8 cellular contexts compared by ENCODE assay signal in genomic region chr2:131682122-131682944, GRCh38.
DNase-seq lines count a peak whose midpoint lies in the region; ATAC-seq, FAIRE-seq and TF ChIP-seq lines count a peak whose summit lies in the region.

No MANE protein-coding gene starts in this region.

- peaks cover 12% of the 10 kb centered on the region for H3K36me3 Mint-ChIP-seq in central memory CD8-positive, alpha-beta T cell (ENCODE audit: insufficient read depth)

- peak; percentile 75 to 85 for DNase-seq in A549 (ENCODE audit: low read depth in 1 of 2, low spot score in 1 of 2)
- DNase-seq in NCI-H2171 (lab: John Stamatoyannopoulos, UW): peak; percentile 77
- DNase-seq in central memory CD8-positive, alpha-beta T cell (ENCODE audit: low spot score in 2 of 2): peak in 1 of 2 donors; percentile 46
- DNase-seq in kidney: peak; percentile 90
- peak; percentile 88 for DNase-seq in stimulated activated CD4-positive, alpha-beta T cell treated with anti-CD3 and anti-CD28 coated beads, Interleukin-15, amount 100 ng/mL, for 24 hours

- TF ChIP-seq RAD21 in A549 (conservative IDR thresholded peaks at IDR 0.05 in 1 of 2, IDR thresholded peaks at IDR 0.05 in 1 of 2): no peak

- H3K9ac ChIP-seq in kidney (ENCODE audit: low read length in 2 of 2): peak overlapping the region; percentile 37 to 71

- H3K9me3 Mint-ChIP-seq in central memory CD8-positive, alpha-beta T cell: no peaks in the 10 kb centered on the region

- H3K36me3 ChIP-seq in kidney (ENCODE audit: control insufficient read depth in 1 of 2, insufficient read depth in 2 of 2, low read length in 2 of 2): no peaks in the 10 kb centered on the region

- H3K4me3 ChIP-seq in A549 (peak overlapping the region; percentile 64), kidney (ENCODE audit: low read length in 2 of 2) (peak overlapping the region; percentile 82 to 83)

- CTCF ChIA-PET in A549 (lab: Yijun Ruan, JAX): interaction anchor here (0.9 to 4.0 kb wide), 6 partner anchors 9 to 528 kb away, joined by 3 to 24 read pairs (median 5); no protein-coding TSS in a partner anchor

- POLR2A ChIA-PET in A549 (lab: Yijun Ruan, JAX): interaction anchor here (0.7 kb wide), 2 partner anchors 10 to 190 kb away, joined by 3 read pairs; partner anchors contain the start of gene MZT2A

- H3K27me3 Mint-ChIP-seq in central memory CD8-positive, alpha-beta T cell: no peaks in the 10 kb centered on the region

- no peak for FAIRE-seq in A549 (lab: Jason Lieb, UNC)
- FAIRE-seq in kidney (lab: Jason Lieb, UNC): no peak

- H3K27ac ChIP-seq in A549 (peak overlapping the region; percentile 69 to 87), kidney (ENCODE audit: low read depth in 2 of 2, low read length in 2 of 2) (peak overlapping the region; percentile 43 to 83)

- peak; percentile 34; the same call in 2 of the 3 replicates for TF ChIP-seq CTCF in A549 (IDR thresholded peaks at IDR 0.05)
- TF ChIP-seq CTCF in kidney (IDR thresholded peaks at IDR 0.05; ENCODE audit: borderline replicate concordance, extremely low read depth, insufficient read depth): no peak

- peak overlapping the region; percentile 80 for H3K27ac Mint-ChIP-seq in central memory CD8-positive, alpha-beta T cell (ENCODE audit: low read depth)

- TF ChIP-seq EP300 in A549 (IDR thresholded peaks at IDR 0.05): no peak

- H3K9me3 ChIP-seq in A549 (no peaks in the 10 kb centered on the region), kidney (ENCODE audit: control insufficient read depth in 1 of 2, low read length in 2 of 2) (no peaks in the 10 kb centered on the region)

- WGBS in A549 (ENCODE audit: missing lambda C conversion rate): 5% methylated on average over 41 of the region's 51 CpGs

- H3K4me1 ChIP-seq in A549: no peaks in the 10 kb centered on the region
- no peaks in the 10 kb centered on the region for H3K4me1 ChIP-seq in kidney (ENCODE audit: control insufficient read depth in 1 of 2, insufficient read depth in 1 of 2, low read depth in 1 of 2, low read length in 2 of 2)

- peaks cover 40% of the 10 kb centered on the region for H3K4me1 Mint-ChIP-seq in central memory CD8-positive, alpha-beta T cell

- peak overlapping the region; percentile 90 for H3K4me3 Mint-ChIP-seq in central memory CD8-positive, alpha-beta T cell

- ATAC-seq in A549 (peak; percentile 99), HG03060 (IDR thresholded peaks at IDR 0.05; ENCODE audit: low read depth, unreplicated experiment) (peak; percentile 98)
- peak; percentile 100 for ATAC-seq in activated CD4-positive, CD25-positive, alpha-beta regulatory T cell treated with anti-CD3 and anti-CD28 coated beads, Interleukin-2, amount 50 U/mL, for 24 hours
- ATAC-seq in central memory CD8-positive, alpha-beta T cell (replicated peaks; ENCODE audit: extremely low read depth, poor library complexity, severe bottlenecking): peak; percentile 96

- TF ChIP-seq POLR2A in A549 (IDR thresholded peaks at IDR 0.05; ENCODE audit: low read length) (peak; percentile 75), GM18526 (IDR thresholded peaks at IDR 0.05; ENCODE audit: extremely low read depth, insufficient read length) (peak; percentile 65)

- H3K4me2 ChIP-seq in A549: peak overlapping the region; percentile 92

- intact Hi-C loops in kidney (cut with DNase I): no loop called here

TF ChIP-seq in A549, 52 proteins besides CTCF, POLR2A, EP300 and RAD21 (continues in another document):
- TF ChIP-seq ELK1 (IDR thresholded peaks at IDR 0.05; ENCODE audit: low read depth, low read length) (no peak), CHD2 (IDR thresholded peaks at IDR 0.05; ENCODE audit: low read length, partially characterized antibody) (no peak), GATA3 (IDR thresholded peaks at IDR 0.05; ENCODE audit: borderline replicate concordance) (no peak), FOSB (CRISPR knock-in tag; IDR thresholded peaks at IDR 0.05) (no peak), RNF2 (IDR thresholded peaks at IDR 0.05; ENCODE audit: borderline replicate concordance, low read depth) (peak; percentile 50; the same call in 1 of the 2 replicates), MAFK (IDR thresholded peaks at IDR 0.05; ENCODE audit: partially characterized antibody) (peak; percentile 76), USF2 (IDR thresholded peaks at IDR 0.05) (no peak), REST (IDR thresholded peaks at IDR 0.05) (no peak), HDAC2 (IDR thresholded peaks at IDR 0.05) (no peak), HEYL (CRISPR knock-in tag; IDR thresholded peaks at IDR 0.05) (no peak), ZNF302 (CRISPR knock-in tag; IDR thresholded peaks at IDR 0.05) (no peak), KDM5A (IDR thresholded peaks at IDR 0.05) (no peak), SMC3 (IDR thresholded peaks at IDR 0.05) (no peak), POLR2AphosphoS2 (conservative IDR thresholded peaks at IDR 0.05; ENCODE audit: low read length) (no peak), SREBF2 (IDR thresholded peaks at IDR 0.05) (no peak), RCOR1 (IDR thresholded peaks at IDR 0.05; ENCODE audit: low read depth, low read length) (no peak), ZC3H11A (IDR thresholded peaks at IDR 0.05) (no peak), KDM1A (IDR thresholded peaks at IDR 0.05; ENCODE audit: low read depth) (no peak), JUN (IDR thresholded peaks at IDR 0.05) (peak in 1 of 2 experiments; percentile 45; a peak in 1 of 5 replicates), RARB (CRISPR knock-in tag; IDR thresholded peaks at IDR 0.05) (no peak), MAZ (IDR thresholded peaks at IDR 0.05; ENCODE audit: borderline replicate concordance, low read depth, low read length) (no peak), BCL3 (IDR thresholded peaks at IDR 0.05) (peak; percentile 38; the same call in 1 of the 3 replicates), TFCP2L1 (CRISPR knock-in tag; IDR thresholded peaks at IDR 0.05) (no peak), EHF (CRISPR knock-in tag; IDR thresholded peaks at IDR 0.05) (no peak), ZFP36 (IDR thresholded peaks at IDR 0.05; ENCODE audit: borderline replicate concordance, partially characterized antibody) (no peak), HOXB5 (CRISPR knock-in tag; IDR thresholded peaks at IDR 0.05) (no peak), FOSL2 (IDR thresholded peaks at IDR 0.05) (no peak), FOSL2 (CRISPR knock-in tag; IDR thresholded peaks at IDR 0.05) (no peak), HOXA7 (CRISPR knock-in tag; IDR thresholded peaks at IDR 0.05) (no peak)
